ENCODE assay signal across 9 cellular contexts in the genomic region with DNA sequence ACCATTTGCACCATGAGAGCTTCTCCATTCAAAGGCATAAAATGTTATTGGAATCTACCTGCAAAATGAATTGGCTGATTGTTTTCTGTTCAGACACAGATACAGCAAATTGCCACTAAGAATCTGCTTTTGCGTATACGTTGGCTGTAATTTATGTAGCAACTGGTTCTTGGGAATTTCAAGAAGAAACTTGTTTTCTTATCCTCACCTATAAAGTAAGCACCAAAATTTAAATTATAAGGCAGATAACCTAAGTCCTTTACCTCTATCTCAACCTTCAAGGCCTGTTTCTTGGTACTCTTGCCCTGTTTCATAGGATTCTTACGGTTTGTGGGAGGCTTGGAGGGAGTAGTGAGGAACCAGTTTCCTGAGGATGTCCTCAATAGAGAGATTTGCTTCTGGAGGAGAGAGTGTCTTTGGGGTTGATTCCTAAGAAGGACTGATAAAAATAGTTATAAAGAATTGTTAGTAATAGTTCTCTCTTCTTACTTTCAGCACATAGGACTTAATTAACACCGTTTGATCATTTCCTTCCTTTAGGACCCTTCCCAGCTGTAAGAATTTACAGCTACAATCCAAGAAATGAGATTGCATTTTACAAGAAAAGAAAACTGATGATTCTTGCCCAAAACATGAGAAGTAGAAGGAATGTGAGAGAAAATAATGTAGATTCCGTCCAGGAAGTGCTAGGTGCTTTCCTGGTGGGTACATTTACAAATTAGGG. TPM values are rescaled to one million over a fixed set of nuclear protein-coding genes. Genes with fewer than 3 reads are reported as not detected.
DNase-seq lines count a peak whose midpoint lies in the region; ATAC-seq and TF ChIP-seq lines count a peak whose summit lies in the region.
"Had no signal": no experiment of that assay in that cellular context is flagged by ENCODE, and none has a peak within 500 bp of the region (broad histone marks: within the 10 kb centered on the region; RNA-seq: fewer than 3 reads in every experiment).

No MANE protein-coding gene starts in this region.

- peaks cover 58% of the 10 kb centered on the region for H3K4me1 Mint-ChIP-seq in GM23338
- H3K4me1 Mint-ChIP-seq in activated naive CD8-positive, alpha-beta T cell treated with anti-CD3 and anti-CD28 coated beads for 36 hours: peaks cover 70% of the 10 kb centered on the region
- peaks cover 38% of the 10 kb centered on the region for H3K4me1 Mint-ChIP-seq in memory B cell

- no peaks in the 10 kb centered on the region for H3K9me2 ChIP-seq in GM23338 (ENCODE audit: insufficient read depth)

- H3K9me3 Mint-ChIP-seq in GM23338 (no peaks in the 10 kb centered on the region), memory B cell (no peaks in the 10 kb centered on the region)
- H3K9me3 Mint-ChIP-seq in activated naive CD8-positive, alpha-beta T cell treated with anti-CD3 and anti-CD28 coated beads for 36 hours: no peaks in the 10 kb centered on the region

- H3K4me3 ChIP-seq in GM23338: no peak overlapping the region

- H3K36me3 ChIP-seq in GM23338 (ENCODE audit: insufficient read depth): no peaks in the 10 kb centered on the region

- H3F3A ChIP-seq in GM23338 (replicated peaks; ENCODE audit: low read depth): peaks cover 5% of the 10 kb centered on the region

- ATAC-seq in GM23338: no peak
- no peak for ATAC-seq in memory B cell (ENCODE audit: low read depth)
- no peak for ATAC-seq in GM19397 (IDR thresholded peaks at IDR 0.05; ENCODE audit: unreplicated experiment)

- H3K27ac ChIP-seq in GM23338 (ENCODE audit: low read depth): no peak overlapping the region

- peak; percentile 35 for DNase-seq in ACHN
- no peak for DNase-seq in GM23338 (ENCODE audit: low spot score)
- DNase-seq in activated naive CD8-positive, alpha-beta T cell treated with anti-CD3 and anti-CD28 coated beads for 36 hours: no peak
- DNase-seq in memory B cell (ENCODE audit: low spot score in 2 of 2): no peak
- no peak for DNase-seq in UCSD-AML1 (lab: John Stamatoyannopoulos, UW; ENCODE audit: unreplicated experiment)
- DNase-seq in RPMI8226: no peak
- no peak for DNase-seq in GM20000 (ENCODE audit: low spot score)
- DNase-seq: NCI-H526 treated with DMSO at 0.1 percent for 48 hours had no signal

- H3K27me3 Mint-ChIP-seq in GM23338 (ENCODE audit: insufficient read depth, low read depth, poor library complexity): peaks cover 8% of the 10 kb centered on the region
- H3K27me3 Mint-ChIP-seq in activated naive CD8-positive, alpha-beta T cell treated with anti-CD3 and anti-CD28 coated beads for 36 hours: no peaks in the 10 kb centered on the region
- no peaks in the 10 kb centered on the region for H3K27me3 Mint-ChIP-seq in memory B cell

- H3K4me2 ChIP-seq in GM23338: no peak overlapping the region

- H3K36me3 Mint-ChIP-seq in GM23338 (ENCODE audit: low read depth) (no peaks in the 10 kb centered on the region), memory B cell (peaks cover 2% of the 10 kb centered on the region)
- H3K36me3 Mint-ChIP-seq in activated naive CD8-positive, alpha-beta T cell treated with anti-CD3 and anti-CD28 coated beads for 36 hours: peaks cover 24% of the 10 kb centered on the region

- in situ Hi-C loops in ACHN (cut with HindIII; ENCODE audit: low pct_ligation_motif_present, low pct_unique_long_range_greater_than_20kb, low sequenced_read_pairs): no loop called here

- TF ChIP-seq CTCF in GM23338 (conservative IDR thresholded peaks at IDR 0.05; ENCODE audit: low read depth in 2 of 2) (no peak), GM20000 (IDR thresholded peaks at IDR 0.05; ENCODE audit: extremely low read depth, missing control alignments) (no peak)

- H3K4me1 ChIP-seq in GM23338 (ENCODE audit: insufficient read depth): peaks cover 38% of the 10 kb centered on the region

- H3K27me3 ChIP-seq in GM23338 (ENCODE audit: insufficient read depth): peaks cover 13% of the 10 kb centered on the region

- H3K27ac Mint-ChIP-seq in GM23338: no peak overlapping the region
- H3K27ac Mint-ChIP-seq in activated naive CD8-positive, alpha-beta T cell treated with anti-CD3 and anti-CD28 coated beads for 36 hours: peak overlapping the region; percentile 97
- peak overlapping the region; percentile 98 for H3K27ac Mint-ChIP-seq in memory B cell

- H3K79me2 ChIP-seq in GM23338 (replicated peaks; ENCODE audit: insufficient read depth): no peaks in the 10 kb centered on the region

- H2AFZ ChIP-seq in GM23338: no peak overlapping the region

- no peaks in the 10 kb centered on the region for H4K20me1 ChIP-seq in GM23338 (replicated peaks; ENCODE audit: insufficient read depth)

- H3K4me3 Mint-ChIP-seq in GM23338 (peak overlapping the region; percentile 95), memory B cell (peak overlapping the region; percentile 98)
- H3K4me3 Mint-ChIP-seq in activated naive CD8-positive, alpha-beta T cell treated with anti-CD3 and anti-CD28 coated beads for 36 hours: peak overlapping the region; percentile 95

TF ChIP-seq in GM23338, 12 proteins besides CTCF, POLR2A, EP300 and RAD21 (continues in another document):
- TF ChIP-seq STAT1 (IDR thresholded peaks at IDR 0.05; ENCODE audit: unreplicated experiment): no peak
- no peak for TF ChIP-seq EZH2phosphoT487 (IDR thresholded peaks at IDR 0.05; ENCODE audit: unreplicated experiment)
- no peak for TF ChIP-seq CREB1 (CRISPR knock-in tag; IDR thresholded peaks at IDR 0.05; ENCODE audit: low read depth)
- no peak for TF ChIP-seq ZNF331 (CRISPR knock-in tag; IDR thresholded peaks at IDR 0.05; ENCODE audit: low read depth)
- no peak for TF ChIP-seq ETS1 (IDR thresholded peaks at IDR 0.05)
- no peak for TF ChIP-seq REST (IDR thresholded peaks at IDR 0.05; ENCODE audit: unreplicated experiment)

RNA-seq across cellular contexts. Expression of gene STAMBPL1, which starts 2.0 kb away (rescaled TPM):
- 11.5 and 12.5 TPM in 2 replicates for total RNA-seq in GM23338 (2014; rRNA removed; shearing (Covaris generic))
- polyA plus RNA-seq in GM23338 (2016; fragmentation: Nextera tagmentation; extraction: Ambion mirVana): 1.8 and 2.5 TPM in 2 replicates
- total RNA-seq in activated naive CD8-positive, alpha-beta T cell treated with anti-CD3 and anti-CD28 coated beads for 36 hours: 10 to 100 TPM; 27.8 to 28.4 TPM

RNA-seq across cellular contexts. Expression of gene ANKRD22, which starts 30.4 kb away (rescaled TPM):
- not detected in 2 replicates for total RNA-seq in GM23338 (2014; rRNA removed; shearing (Covaris generic))
- polyA plus RNA-seq in GM23338 (2016; fragmentation: Nextera tagmentation; extraction: Ambion mirVana): not detected in 2 replicates
- not detected for total RNA-seq in activated naive CD8-positive, alpha-beta T cell treated with anti-CD3 and anti-CD28 coated beads for 36 hours
